In the genomic region with DNA sequence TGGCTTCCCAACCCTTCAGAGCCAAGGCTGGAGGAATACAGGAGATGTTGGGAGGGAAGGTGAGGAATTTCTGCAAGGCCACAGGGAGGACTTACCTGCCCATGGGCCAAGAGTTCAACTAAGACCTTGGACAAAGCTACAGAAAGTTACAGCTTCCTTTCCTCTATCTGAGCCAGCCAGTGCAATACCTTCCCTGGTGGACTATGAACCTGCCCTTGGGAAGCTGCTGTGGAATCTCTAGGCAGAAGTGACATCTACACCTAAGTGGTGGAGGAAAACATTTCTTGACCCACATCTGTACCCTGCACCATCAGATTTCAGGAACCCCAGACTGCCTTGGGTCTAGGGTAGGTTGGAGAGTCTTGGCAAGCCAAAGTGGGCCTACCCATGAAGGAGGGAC, we compare ENCODE assay signal across 13 cellular contexts.
"Had no signal": no experiment of that assay in that cellular context is flagged by ENCODE, and none has a peak within 500 bp of the region (broad histone marks: within the 10 kb centered on the region; RNA-seq: fewer than 3 reads in every experiment).

No MANE protein-coding gene starts in this region.

- H3K4me2 ChIP-seq: smooth muscle cell had no signal

- H3K27me3 ChIP-seq: pancreas, right atrium auricular region, sigmoid colon, spleen, suprapubic skin, testis, tibial artery, transverse colon, upper lobe of right lung, uterus had no signal

- H3K4me1 ChIP-seq: pancreas, prostate gland, right atrium auricular region, suprapubic skin, upper lobe of right lung, uterus had no signal

- FAIRE-seq: pancreas had no signal

- H3K4me3 ChIP-seq: pancreas, prostate gland, right atrium auricular region, sigmoid colon, smooth muscle cell, spleen, suprapubic skin, testis, tibial artery, transverse colon, upper lobe of right lung, uterus had no signal

- H3K36me3 ChIP-seq: neutrophil, pancreas, prostate gland, right atrium auricular region, sigmoid colon, spleen, suprapubic skin, tibial artery, transverse colon, upper lobe of right lung, uterus had no signal

- H3K27ac ChIP-seq: neutrophil, pancreas, prostate gland, right atrium auricular region, sigmoid colon, spleen, suprapubic skin, testis, tibial artery, transverse colon, upper lobe of right lung, uterus had no signal

- H3K9me3 ChIP-seq: neutrophil, pancreas, prostate gland, right atrium auricular region, sigmoid colon, spleen, suprapubic skin, testis, tibial artery, transverse colon, upper lobe of right lung, uterus had no signal
